In genomic region chr10:102713483-102713813, GRCh38 we compare ENCODE assay signal across 8 cellular contexts. TPM values are rescaled to one million over a fixed set of nuclear protein-coding genes. Genes with fewer than 3 reads are reported as not detected.
DNase-seq lines count a peak whose midpoint lies in the region; ATAC-seq, FAIRE-seq and TF ChIP-seq lines count a peak whose summit lies in the region.

No MANE protein-coding gene starts in this region.

- peak; percentile 51; the same call in 1 of the 2 replicates for TF ChIP-seq CTCF in AG09319 (IDR thresholded peaks at IDR 0.05; ENCODE audit: low read depth, low read length)
- peak; percentile 37 for TF ChIP-seq CTCF in astrocyte of the spinal cord (IDR thresholded peaks at IDR 0.05; ENCODE audit: low read depth, low read length)
- TF ChIP-seq CTCF in kidney (IDR thresholded peaks at IDR 0.05; ENCODE audit: borderline replicate concordance, extremely low read depth, insufficient read depth): no peak

- H3K36me3 ChIP-seq in HUES64 (ENCODE audit: insufficient read depth, low read length): peaks cover 7% of the 10 kb centered on the region
- no peaks in the 10 kb centered on the region for H3K36me3 ChIP-seq in kidney (ENCODE audit: control insufficient read depth in 1 of 2, insufficient read depth in 2 of 2, low read length in 2 of 2)
- no peaks in the 10 kb centered on the region for H3K36me3 ChIP-seq in stomach smooth muscle (ENCODE audit: control insufficient read depth in 2 of 2, insufficient read depth in 2 of 2, low read length in 2 of 2)

- DNase-seq in AG09319 (ENCODE audit: extremely low read depth, low read depth): no peak
- DNase-seq in astrocyte of the spinal cord (ENCODE audit: low read depth, low spot score): no peak
- no peak for DNase-seq in kidney
- DNase-seq in LoVo (ENCODE audit: low spot score): no peak
- DNase-seq in T-helper 9 cell: no peak

- H3K9ac ChIP-seq in HUES64 (ENCODE audit: low read depth, low read length) (peak overlapping the region; percentile 85), kidney (ENCODE audit: low read length in 2 of 2) (peak overlapping the region; percentile 79 to 92), stomach smooth muscle (ENCODE audit: low read length in 2 of 2) (peak overlapping the region; percentile 73 to 79)

- H3K4me3 ChIP-seq in HUES64 (ENCODE audit: low read length) (peak overlapping the region; percentile 85), astrocyte of the spinal cord (ENCODE audit: low read depth, low read length) (peak overlapping the region; percentile 94), kidney (ENCODE audit: low read length in 2 of 2) (peak overlapping the region; percentile 79 to 82), stomach smooth muscle (ENCODE audit: low read length in 2 of 2) (peak overlapping the region; percentile 92 to 94)

- FAIRE-seq in kidney (lab: Jason Lieb, UNC): no peak

- WGBS in HUES64: under 1% methylated on average over 15 of the region's 16 CpGs

- ATAC-seq in GM19023 (IDR thresholded peaks at IDR 0.05; ENCODE audit: unreplicated experiment): peak; percentile 40

- in situ Hi-C loops in astrocyte of the spinal cord (cut with HindIII; ENCODE audit: low sequenced_read_pairs): no loop called here

- intact Hi-C loops in kidney (cut with DNase I): no loop called here

- H3K9me3 ChIP-seq in HUES64 (ENCODE audit: insufficient read depth, low read depth, low read length) (no peaks in the 10 kb centered on the region), kidney (ENCODE audit: control insufficient read depth in 1 of 2, low read length in 2 of 2) (no peaks in the 10 kb centered on the region), stomach smooth muscle (ENCODE audit: control insufficient read depth in 2 of 2, low read length in 2 of 2) (no peaks in the 10 kb centered on the region)

- no peaks in the 10 kb centered on the region for H3K27me3 ChIP-seq in HUES64 (ENCODE audit: insufficient read depth, low read length)
- no peaks in the 10 kb centered on the region for H3K27me3 ChIP-seq in stomach smooth muscle (ENCODE audit: control insufficient read depth in 1 of 2, insufficient read depth in 2 of 2, low read length in 2 of 2)

- peaks cover 32% of the 10 kb centered on the region for H3K4me1 ChIP-seq in HUES64 (ENCODE audit: insufficient read depth, low read length)
- peaks cover 13 to 22% of the 10 kb centered on the region in 2 donors for H3K4me1 ChIP-seq in kidney (ENCODE audit: control insufficient read depth in 1 of 2, insufficient read depth in 1 of 2, low read depth in 1 of 2, low read length in 2 of 2)
- peaks cover 18% of the 10 kb centered on the region for H3K4me1 ChIP-seq in stomach smooth muscle (ENCODE audit: control insufficient read depth, insufficient read depth, low read length)

- H3K27ac ChIP-seq in HUES64 (ENCODE audit: low read depth, low read length) (peak overlapping the region; percentile 76), kidney (ENCODE audit: low read depth in 2 of 2, low read length in 2 of 2) (peak overlapping the region; percentile 77 to 88), stomach smooth muscle (ENCODE audit: low read length) (peak overlapping the region; percentile 67)

RNA-seq across cellular contexts. Expression of gene ARL3, which starts 0.7 kb away (rescaled TPM):
- polyA plus RNA-seq in HUES64 (2013, experiment 1 of 2): 18.4 TPM
- 22.4 TPM for polyA plus RNA-seq in HUES64 (2013, experiment 2 of 2)
- total RNA-seq in kidney: 16.3 TPM
- 28.8 TPM for polyA plus RNA-seq in kidney (ENCODE audit: insufficient read depth, low read depth, low replicate concordance)

RNA-seq across cellular contexts. Expression of gene SFXN2, which starts 1.0 kb away (rescaled TPM):
- polyA plus RNA-seq in HUES64 (2013, experiment 1 of 2): 16.4 TPM
- 14.4 TPM for polyA plus RNA-seq in HUES64 (2013, experiment 2 of 2)
- total RNA-seq in kidney: 17.3 TPM
- 72.1 TPM for polyA plus RNA-seq in kidney (ENCODE audit: insufficient read depth, low read depth, low replicate concordance)

RNA-seq across cellular contexts. Expression of gene WBP1L, which starts 30.3 kb away (rescaled TPM):
- polyA plus RNA-seq in HUES64 (2013, experiment 1 of 2): 16.6 TPM
- polyA plus RNA-seq in HUES64 (2013, experiment 2 of 2): 18.1 TPM
- total RNA-seq in kidney: 55.7 TPM
- 27.8 TPM for polyA plus RNA-seq in kidney (ENCODE audit: insufficient read depth, low read depth, low replicate concordance)
